In the genomic region with DNA sequence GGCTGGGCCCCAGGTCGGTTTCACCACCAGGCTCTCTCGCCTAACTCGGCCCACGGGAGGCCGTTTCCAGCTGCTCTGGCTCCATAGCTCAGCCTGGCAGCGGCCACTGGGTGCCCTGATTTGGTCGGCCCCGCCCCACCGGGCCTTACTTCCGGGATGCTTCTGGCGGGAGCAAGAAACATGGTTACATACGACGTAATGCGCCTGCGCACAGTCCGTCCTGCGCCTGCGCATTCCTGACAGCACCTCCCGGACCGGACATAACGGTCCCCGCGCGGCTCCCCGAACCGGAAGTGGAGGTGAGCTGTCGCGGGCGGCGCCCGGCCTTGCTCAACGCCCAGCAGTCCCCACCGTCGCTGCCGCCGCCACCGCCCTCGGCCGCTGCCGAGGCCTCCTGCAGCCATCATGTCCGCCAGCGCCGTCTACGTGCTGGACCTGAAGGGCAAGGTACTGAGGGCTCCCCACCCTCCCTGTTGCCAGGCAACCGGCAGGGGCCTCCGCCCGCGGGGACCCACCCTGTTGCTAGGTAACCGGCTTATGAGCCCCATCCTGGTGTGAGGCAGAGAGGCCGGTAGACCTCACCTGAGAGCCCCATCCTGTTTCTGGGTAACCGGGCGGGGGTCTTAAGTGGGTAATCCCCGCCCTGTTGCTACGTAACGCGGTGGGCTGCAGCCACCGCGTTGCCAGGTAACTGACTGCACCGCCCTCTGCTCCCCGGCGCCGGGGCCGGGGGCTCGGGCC, we compare ENCODE assay signal across 8 cellular contexts. TPM values are rescaled to one million over a fixed set of nuclear protein-coding genes. Genes with fewer than 3 reads are reported as not detected.
DNase-seq lines count a peak whose midpoint lies in the region; ATAC-seq and TF ChIP-seq lines count a peak whose summit lies in the region.

Gene AP1M1, plus strand, starts transcription at position 290 of the 741 bp plus-strand sequence. Its CDS starts 116 bp downstream, at position 406.

- H3K36me3 Mint-ChIP-seq in activated CD4-positive, alpha-beta T cell treated with anti-CD3 and anti-CD28 coated beads, Interleukin-2, amount 10 ng/mL, durations not matched to agents 24 days and 14 days (ENCODE audit: low read depth), result peaks cover 31% of the 10 kb centered on the region

- DNase-seq in BE2C (peak; percentile 99), GM19240 (ENCODE audit: insufficient read length, low spot score) (peak; percentile 99), NCI-H526 (lab: John Stamatoyannopoulos, UW) (peak; percentile 88 to 95), coronary artery (ENCODE audit: low spot score) (peak; percentile 98), left kidney (ENCODE audit: low read depth, low spot score) (peak; percentile 99)
- DNase-seq in activated CD4-positive, alpha-beta T cell treated with anti-CD3 and anti-CD28 coated beads, Interleukin-2, amount 10 ng/mL, durations not matched to agents 24 days and 14 days, result peak; percentile 100
- peak; percentile 99 to 100 for DNase-seq in stimulated activated CD4-positive, alpha-beta T cell treated with anti-CD3 and anti-CD28 coated beads, Interleukin-2, amount 100 ng/mL, for 24 hours

- H3K4me3 Mint-ChIP-seq in activated CD4-positive, alpha-beta T cell treated with anti-CD3 and anti-CD28 coated beads, Interleukin-2, amount 10 ng/mL, durations not matched to agents 24 days and 14 days, result peak within 1 kb of the TSS; percentile 93

- no peaks in the 10 kb centered on the region for H3K27me3 ChIP-seq in BE2C

- TF ChIP-seq CTCF in BE2C (IDR thresholded peaks at IDR 0.05; ENCODE audit: low read depth, low read length) (no peak), coronary artery (IDR thresholded peaks at IDR 0.05) (no peak)

- intact Hi-C loops in activated CD4-positive, alpha-beta T cell treated with anti-CD3 and anti-CD28 coated beads, Interleukin-2, amount 10 ng/mL, durations not matched to agents 24 days and 14 days (cut with micrococcal nuclease), result loop anchor here (1.0 to 5.0 kb wide), 3 partner anchors 12 to 360 kb away; partner anchors contain the start of genes FAM32A and TPM4

- H3K36me3 ChIP-seq in BE2C, result peaks cover 8% of the 10 kb centered on the region; the same call in 1 of the 2 replicates

- H3K4me3 ChIP-seq in BE2C (ENCODE audit: low read depth, low read length) (peak within 1 kb of the TSS; percentile 96), coronary artery (peak within 1 kb of the TSS; percentile 88)

- H3K27me3 Mint-ChIP-seq in activated CD4-positive, alpha-beta T cell treated with anti-CD3 and anti-CD28 coated beads, Interleukin-2, amount 10 ng/mL, durations not matched to agents 24 days and 14 days, result no peaks in the 10 kb centered on the region

- no peaks in the 10 kb centered on the region for H3K9me3 Mint-ChIP-seq in activated CD4-positive, alpha-beta T cell treated with anti-CD3 and anti-CD28 coated beads, Interleukin-2, amount 10 ng/mL, durations not matched to agents 24 days and 14 days

- peak within 1 kb of the TSS; percentile 71 to 88 for H3K27ac ChIP-seq in coronary artery

- H3K27ac Mint-ChIP-seq in activated CD4-positive, alpha-beta T cell treated with anti-CD3 and anti-CD28 coated beads, Interleukin-2, amount 10 ng/mL, durations not matched to agents 24 days and 14 days, result peak within 1 kb of the TSS; percentile 92

- H3K4me1 ChIP-seq in BE2C, result no peaks in the 10 kb centered on the region; the same call in 1 of the 2 replicates

- no peaks in the 10 kb centered on the region for H3K9me3 ChIP-seq in BE2C

- ATAC-seq in HG03460 (IDR thresholded peaks at IDR 0.05; ENCODE audit: unreplicated experiment), result peak; percentile 65

- peaks cover 39% of the 10 kb centered on the region for H3K4me1 Mint-ChIP-seq in activated CD4-positive, alpha-beta T cell treated with anti-CD3 and anti-CD28 coated beads, Interleukin-2, amount 10 ng/mL, durations not matched to agents 24 days and 14 days

RNA-seq across cellular contexts. Expression of gene AP1M1, which starts in this region (rescaled TPM):
- polyA plus RNA-seq in BE2C (2012; ENCODE audit: insufficient read depth, insufficient read length, low read depth), result 218 TPM
- total RNA-seq in activated CD4-positive, alpha-beta T cell treated with anti-CD3 and anti-CD28 coated beads, Interleukin-2, amount 10 ng/mL, durations not matched to agents 24 days and 14 days, result 107 and 111 TPM in 2 replicates

Comparison
In these comparisons a context has a peak if more than half of its experiments do, and no peak if none do; other contexts are left out.
1. Peak in every context shown above with its lines: DNase-seq, ATAC-seq, H3K4me3 ChIP-seq and H3K27ac ChIP-seq.